Comparison of ENCODE assay signal across 1 cellular context in the genomic region with DNA sequence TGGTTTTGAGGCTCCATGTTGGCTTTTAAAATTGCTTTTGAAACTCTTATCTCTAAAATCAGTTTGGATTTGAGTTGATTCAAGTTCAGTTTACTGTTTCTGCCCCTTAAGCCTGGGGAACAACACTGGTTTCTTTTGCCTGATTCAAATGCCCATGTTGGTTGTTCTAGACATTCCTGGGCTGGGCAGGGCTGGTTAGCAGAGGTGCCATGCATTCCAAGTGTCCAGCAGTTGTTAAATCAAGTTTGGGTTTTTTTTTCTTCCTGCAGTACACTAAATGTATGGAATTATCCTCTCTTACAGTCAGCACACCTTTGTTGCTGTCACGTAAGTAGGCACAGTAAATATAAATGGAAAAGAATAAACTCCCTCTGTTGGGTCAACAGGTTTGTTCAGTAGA.
TF ChIP-seq lines count a peak whose summit lies in the region.

No MANE protein-coding gene starts in this region.

TF ChIP-seq in IMR-90, 13 proteins besides CTCF, POLR2A, EP300 and RAD21 (continued from another document):
- TF ChIP-seq, protein P1, sequence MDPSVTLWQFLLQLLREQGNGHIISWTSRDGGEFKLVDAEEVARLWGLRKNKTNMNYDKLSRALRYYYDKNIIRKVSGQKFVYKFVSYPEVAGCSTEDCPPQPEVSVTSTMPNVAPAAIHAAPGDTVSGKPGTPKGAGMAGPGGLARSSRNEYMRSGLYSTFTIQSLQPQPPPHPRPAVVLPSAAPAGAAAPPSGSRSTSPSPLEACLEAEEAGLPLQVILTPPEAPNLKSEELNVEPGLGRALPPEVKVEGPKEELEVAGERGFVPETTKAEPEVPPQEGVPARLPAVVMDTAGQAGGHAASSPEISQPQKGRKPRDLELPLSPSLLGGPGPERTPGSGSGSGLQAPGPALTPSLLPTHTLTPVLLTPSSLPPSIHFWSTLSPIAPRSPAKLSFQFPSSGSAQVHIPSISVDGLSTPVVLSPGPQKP (IDR thresholded peaks at IDR 0.05; ENCODE audit: borderline replicate concordance, low read depth, low read length): no peak
- TF ChIP-seq FOS (IDR thresholded peaks at IDR 0.05; ENCODE audit: low read depth, low read length) (no peak), RFX5 (IDR thresholded peaks at IDR 0.05; ENCODE audit: low read depth, low read length) (no peak), NFE2L2 (IDR thresholded peaks at IDR 0.05; ENCODE audit: low read depth, low read length) (no peak), SMC3 (IDR thresholded peaks at IDR 0.05; ENCODE audit: low read depth, low read length) (no peak), RCOR1 (IDR thresholded peaks at IDR 0.05; ENCODE audit: insufficient replicate concordance, low read length) (no peak), CHD1 (IDR thresholded peaks at IDR 0.05; ENCODE audit: low read depth, low read length) (no peak)
- TF ChIP-seq, protein P2, sequence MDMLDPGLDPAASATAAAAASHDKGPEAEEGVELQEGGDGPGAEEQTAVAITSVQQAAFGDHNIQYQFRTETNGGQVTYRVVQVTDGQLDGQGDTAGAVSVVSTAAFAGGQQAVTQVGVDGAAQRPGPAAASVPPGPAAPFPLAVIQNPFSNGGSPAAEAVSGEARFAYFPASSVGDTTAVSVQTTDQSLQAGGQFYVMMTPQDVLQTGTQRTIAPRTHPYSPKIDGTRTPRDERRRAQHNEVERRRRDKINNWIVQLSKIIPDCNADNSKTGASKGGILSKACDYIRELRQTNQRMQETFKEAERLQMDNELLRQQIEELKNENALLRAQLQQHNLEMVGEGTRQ (IDR thresholded peaks at IDR 0.05; ENCODE audit: low read depth, low read length): no peak
